Comparison of ENCODE assay signal across 18 cellular contexts in the genomic region with DNA sequence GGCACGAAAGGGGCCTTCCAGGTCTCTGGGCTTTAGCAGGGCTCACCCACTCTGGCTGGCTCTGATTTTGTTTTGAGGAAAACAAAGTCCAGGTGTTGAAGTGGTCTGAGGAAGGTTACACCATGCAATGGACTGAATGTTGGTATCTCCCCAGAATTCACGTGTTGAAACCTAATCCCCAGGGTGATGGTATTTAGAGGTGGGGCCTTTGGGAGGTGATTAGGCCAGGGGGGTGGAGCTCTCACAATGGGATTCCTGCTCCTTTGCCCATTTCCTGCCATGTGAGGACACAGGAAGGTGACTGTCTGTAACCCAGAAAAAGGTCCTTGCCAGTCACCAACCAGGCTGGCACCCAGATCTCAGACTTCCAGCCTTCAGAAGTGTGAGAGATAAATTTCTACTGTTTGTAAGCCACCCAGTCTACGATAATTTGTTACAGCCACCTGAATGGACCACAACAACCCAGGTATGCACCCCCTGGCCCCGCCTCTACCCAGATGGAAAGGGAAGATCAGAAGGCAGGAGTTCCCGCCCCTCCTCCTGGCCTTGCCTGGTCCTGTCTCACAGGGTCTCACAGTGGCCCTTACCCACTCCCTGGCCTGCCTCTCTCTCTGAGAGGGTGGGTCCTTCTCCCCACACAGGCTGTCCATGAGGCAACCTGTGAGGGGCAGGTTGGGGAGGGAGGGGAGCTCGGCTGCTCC. TPM values are rescaled to one million over a fixed set of nuclear protein-coding genes. Genes with fewer than 3 reads are reported as not detected.
DNase-seq lines count a peak whose midpoint lies in the region; ATAC-seq, FAIRE-seq and TF ChIP-seq lines count a peak whose summit lies in the region.
"Had no signal": no experiment of that assay in that cellular context is flagged by ENCODE, and none has a peak within 500 bp of the region (broad histone marks: within the 10 kb centered on the region; RNA-seq: fewer than 3 reads in every experiment).

No MANE protein-coding gene starts in this region.

- no peaks in the 10 kb centered on the region for H3K27me3 Mint-ChIP-seq in activated CD4-positive, alpha-beta T cell treated with anti-CD3 and anti-CD28 coated beads, Interleukin-2, amount 10 ng/mL, durations not matched to agents 7 days and 5 days
- H3K27me3 Mint-ChIP-seq: activated CD4-positive, alpha-beta T cell treated with anti-CD3 and anti-CD28 coated beads, Interleukin-2, amount 10 ng/mL, durations not matched to agents 24 days and 14 days; B cell; central memory CD8-positive, alpha-beta T cell had no signal

- DNase-seq in activated CD4-positive, alpha-beta T cell treated with anti-CD3 and anti-CD28 coated beads, Interleukin-2, amount 10 ng/mL, durations not matched to agents 7 days and 5 days: no peak
- DNase-seq in activated CD4-positive, alpha-beta T cell treated with anti-CD3 and anti-CD28 coated beads, Interleukin-2, amount 50 U/mL, for 1 hour: no peak
- DNase-seq in NCI-H226: peak; percentile 70
- peak; percentile 60 for DNase-seq in epithelial cell of esophagus (ENCODE audit: low read depth)
- DNase-seq in omental fat pad (ENCODE audit: low spot score): no peak
- DNase-seq in trophoblast cell: no peak
- no peak for DNase-seq in HUDEP-2 (lab: John Stamatoyannopoulos, UW; ENCODE audit: unreplicated experiment in 76 of 76)
- no peak for DNase-seq in RCC 7860 (ENCODE audit: low spot score)
- DNase-seq: activated CD4-positive, alpha-beta T cell treated with anti-CD3 and anti-CD28 coated beads, Interleukin-2, amount 10 ng/mL, durations not matched to agents 24 days and 14 days; activated gamma-delta T cell treated with Interleukin-2 at 50 U/mL for 16 hours; NCI-H1417; NCI-H526 treated with DMSO at 0.1 percent for 48 hours; SHP77 treated with DMSO at 0.1 percent for 48 hours had no signal

- no peak overlapping the region for H2BK120ac ChIP-seq in trophoblast cell (ENCODE audit: insufficient read depth, low read length, poor library complexity)

- FAIRE-seq in RCC 7860 (lab: Jason Lieb, UNC): no peak
- FAIRE-seq: A204.1, HepG2 had no signal

- no peak overlapping the region for H2BK5ac ChIP-seq in trophoblast cell (ENCODE audit: low read depth, low read length, poor library complexity)

- peak overlapping the region; percentile 9 for H3K27ac Mint-ChIP-seq in activated CD4-positive, alpha-beta T cell treated with anti-CD3 and anti-CD28 coated beads, Interleukin-2, amount 10 ng/mL, durations not matched to agents 7 days and 5 days
- H3K27ac Mint-ChIP-seq: B cell had no signal

- H3K27me3 ChIP-seq in trophoblast cell (ENCODE audit: insufficient read depth, low read length): no peaks in the 10 kb centered on the region

- H3K4ac ChIP-seq in trophoblast cell (ENCODE audit: low read depth, low read length): no peak overlapping the region

- TF ChIP-seq CTCF in epithelial cell of esophagus (IDR thresholded peaks at IDR 0.05; ENCODE audit: insufficient read depth, low read depth, low read length, missing control alignments): no peak
- TF ChIP-seq CTCF in omental fat pad (IDR thresholded peaks at IDR 0.05): no peak

- no peak overlapping the region for H2BK12ac ChIP-seq in trophoblast cell (ENCODE audit: low read length)

- POLR2A ChIA-PET in activated CD4-positive, alpha-beta T cell treated with anti-CD3 and anti-CD28 coated beads, Interleukin-2, amount 10 ng/mL, durations not matched to agents 7 days and 5 days (lab: Charles Lee): no interaction called here

- no peak overlapping the region for H2AFZ ChIP-seq in trophoblast cell (ENCODE audit: insufficient read depth, low read length, poor library complexity)

- H3K9ac ChIP-seq in trophoblast cell (ENCODE audit: low read length): no peak overlapping the region

- no CpG with 5 or more reads among the region's 6 CpGs for whole genome bisulfite sequencing in trophoblast cell (ENCODE audit: extremely low coverage, insufficient coverage, insufficient read length)

- H3K4me1 Mint-ChIP-seq in activated CD4-positive, alpha-beta T cell treated with anti-CD3 and anti-CD28 coated beads, Interleukin-2, amount 10 ng/mL, durations not matched to agents 7 days and 5 days: no peaks in the 10 kb centered on the region
- H3K4me1 Mint-ChIP-seq: B cell had no signal

- no peaks in the 10 kb centered on the region for H3K79me1 ChIP-seq in trophoblast cell (ENCODE audit: low read length)

- peaks cover 4% of the 10 kb centered on the region for H3K9me3 ChIP-seq in trophoblast cell (ENCODE audit: insufficient read depth, low read depth, low read length)

- ATAC-seq in omental fat pad (ENCODE audit: low FRiP score): peak; percentile 5
- ATAC-seq: HepG2 had no signal

- H3K4me3 ChIP-seq in epithelial cell of esophagus (ENCODE audit: low read length) (no peak overlapping the region), trophoblast cell (ENCODE audit: low read depth, low read length) (no peak overlapping the region)
- H3K4me3 ChIP-seq: lung had no signal

- no peak overlapping the region for H2AK5ac ChIP-seq in trophoblast cell (ENCODE audit: low read length)

- no peak overlapping the region for H3K23ac ChIP-seq in trophoblast cell (ENCODE audit: low read length)

- no peak overlapping the region for H3K18ac ChIP-seq in trophoblast cell (ENCODE audit: low read length)

- H3K4me2 ChIP-seq in trophoblast cell (ENCODE audit: low read length): no peak overlapping the region

- no peak overlapping the region for H3K14ac ChIP-seq in trophoblast cell (ENCODE audit: low read length)

- H3K4me1 ChIP-seq in trophoblast cell (ENCODE audit: control insufficient read depth in 1 of 2, insufficient read depth in 2 of 2, low read length in 2 of 2): peaks cover 4 to 5% of the 10 kb centered on the region in 2 experiments

- no peak overlapping the region for H3K27ac ChIP-seq in trophoblast cell (ENCODE audit: low read depth, low read length)

- no peak overlapping the region for H3K4me3 Mint-ChIP-seq in activated CD4-positive, alpha-beta T cell treated with anti-CD3 and anti-CD28 coated beads, Interleukin-2, amount 10 ng/mL, durations not matched to agents 7 days and 5 days
- H3K4me3 Mint-ChIP-seq: activated CD4-positive, alpha-beta T cell treated with anti-CD3 and anti-CD28 coated beads, Interleukin-2, amount 10 ng/mL, durations not matched to agents 24 days and 14 days; B cell; central memory CD8-positive, alpha-beta T cell had no signal

- H3K9me3 Mint-ChIP-seq in activated CD4-positive, alpha-beta T cell treated with anti-CD3 and anti-CD28 coated beads, Interleukin-2, amount 10 ng/mL, durations not matched to agents 7 days and 5 days: no peaks in the 10 kb centered on the region
- H3K9me3 Mint-ChIP-seq: activated CD4-positive, alpha-beta T cell treated with anti-CD3 and anti-CD28 coated beads, Interleukin-2, amount 10 ng/mL, durations not matched to agents 24 days and 14 days; central memory CD8-positive, alpha-beta T cell had no signal

- H3K36me3 Mint-ChIP-seq in activated CD4-positive, alpha-beta T cell treated with anti-CD3 and anti-CD28 coated beads, Interleukin-2, amount 10 ng/mL, durations not matched to agents 7 days and 5 days (ENCODE audit: low read depth): no peaks in the 10 kb centered on the region

- H4K91ac ChIP-seq in trophoblast cell (ENCODE audit: low read depth, low read length): no peak overlapping the region

- H4K12ac ChIP-seq in trophoblast cell (ENCODE audit: low read depth, low read length): no peak overlapping the region

- no peak overlapping the region for H4K8ac ChIP-seq in trophoblast cell (ENCODE audit: low read depth, low read length)

- no peaks in the 10 kb centered on the region for H3K79me2 ChIP-seq in trophoblast cell (ENCODE audit: control insufficient read depth, insufficient read depth, low read length, poor library complexity)

- H3K36me3 ChIP-seq in trophoblast cell (ENCODE audit: control insufficient read depth in 1 of 2, insufficient read depth in 2 of 2, low read length in 2 of 2): peaks cover 0 to 3% of the 10 kb centered on the region in 2 experiments

- CTCF ChIA-PET in activated CD4-positive, alpha-beta T cell treated with anti-CD3 and anti-CD28 coated beads, Interleukin-2, amount 10 ng/mL, durations not matched to agents 7 days and 5 days (lab: Charles Lee): interaction anchor here (0.6 to 1.6 kb wide), 2 partner anchors 13 to 27 kb away, joined by 3 to 4 read pairs; no protein-coding TSS in a partner anchor

RNA-seq across cellular contexts. Expression of gene LRRC75A, which starts 32.0 kb away (rescaled TPM):
- total RNA-seq in activated CD4-positive, alpha-beta T cell treated with anti-CD3 and anti-CD28 coated beads, Interleukin-2, amount 10 ng/mL, durations not matched to agents 7 days and 5 days: 1 to 10 TPM; 1.7 to 2.0 TPM
- total RNA-seq in omental fat pad: 1 to 10 TPM in 3 of 4 donors, under 1 TPM in 1; 0.74 to 3.5 (median 2.1) TPM
- 0.15 and 0.17 TPM in 2 replicates for polyA plus RNA-seq in trophoblast cell (2013)
- total RNA-seq: HepG2 had no signal

RNA-seq across cellular contexts. Expression of gene TRPV2, which starts 44.6 kb away (rescaled TPM):
- total RNA-seq in activated CD4-positive, alpha-beta T cell treated with anti-CD3 and anti-CD28 coated beads, Interleukin-2, amount 10 ng/mL, durations not matched to agents 7 days and 5 days: 100 to 1,000 TPM; 114 to 134 TPM
- 10 to 100 TPM; 12.1 to 47.6 (median 28.9) TPM for total RNA-seq in omental fat pad
- polyA plus RNA-seq in trophoblast cell (2013): 202 and 233 TPM in 2 replicates

Comparison
In these comparisons a context has a peak if more than half of its experiments do, and no peak if none do; other contexts are left out.
1. DNase-seq: peak in NCI-H226 (single experiment) and epithelial cell of esophagus (single experiment); none in activated CD4-positive, alpha-beta T cell treated with anti-CD3 and anti-CD28 coated beads, Interleukin-2, amount 10 ng/mL, durations not matched to agents 7 days and 5 days (single experiment), activated CD4-positive, alpha-beta T cell treated with anti-CD3 and anti-CD28 coated beads, Interleukin-2, amount 50 U/mL, for 1 hour (single experiment), omental fat pad (single experiment), trophoblast cell (0 of 2), HUDEP-2 (0 of 76) and RCC 7860 (single experiment).